Comparison of ENCODE assay signal across 4 cellular contexts in the genomic region with DNA sequence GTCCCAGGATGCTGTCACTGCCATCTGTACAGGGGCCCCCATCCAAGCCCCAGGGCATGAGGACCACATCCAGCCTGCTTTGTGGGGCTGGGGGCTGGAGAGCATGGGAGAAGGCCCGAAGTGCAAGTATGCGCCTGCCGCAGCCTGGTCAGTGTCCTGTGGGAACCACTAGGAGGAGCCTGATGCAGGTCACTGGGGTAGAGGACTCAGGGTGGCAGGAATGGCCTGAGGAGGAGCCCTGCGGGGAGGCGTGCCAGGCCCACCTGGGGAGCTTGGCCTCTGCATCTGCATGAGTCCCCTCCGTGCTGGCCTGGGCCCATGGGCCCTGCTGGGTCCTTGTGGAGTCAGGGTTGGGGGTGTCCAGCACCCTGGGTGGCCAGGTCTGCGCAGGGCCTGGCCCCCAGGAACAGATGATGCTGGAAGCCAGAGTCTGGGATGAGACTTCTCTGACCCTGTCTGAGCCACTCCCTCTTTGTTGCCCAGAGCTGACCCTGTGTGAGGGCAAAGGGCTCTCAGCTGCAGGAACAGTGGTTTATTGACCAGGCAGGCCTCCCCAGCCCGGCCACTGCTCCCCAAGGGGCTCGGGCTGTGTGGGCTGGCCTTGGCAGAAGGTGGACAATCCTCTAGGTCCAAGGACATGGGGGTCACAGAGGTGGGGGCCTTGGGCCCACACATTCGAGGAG. TPM values are rescaled to one million over a fixed set of nuclear protein-coding genes. Genes with fewer than 3 reads are reported as not detected.
"Had no signal": no experiment of that assay in that cellular context is flagged by ENCODE, and none has a peak within 500 bp of the region (broad histone marks: within the 10 kb centered on the region; RNA-seq: fewer than 3 reads in every experiment).

No MANE protein-coding gene starts in this region.

RNA-seq across cellular contexts. Expression of a gene that starts 23.7 kb away (rescaled TPM):
- total RNA-seq: mononuclear cell; natural killer cell treated with Interleukin-12 subunit alpha and Interleukin-12 subunit beta and Interleukin-15 and Interleukin-18, amount 100 ng/mL, for 72 hours had no signal
- polyA plus RNA-seq: immature natural killer cell, smooth muscle cell had no signal
